Comparison of ENCODE assay signal across 20 cellular contexts in genomic region chr2:223994562-223995162, GRCh38. TPM values are rescaled to one million over a fixed set of nuclear protein-coding genes. Genes with fewer than 3 reads are reported as not detected.
DNase-seq lines count a peak whose midpoint lies in the region; ATAC-seq and TF ChIP-seq lines count a peak whose summit lies in the region.
"Had no signal": no experiment of that assay in that cellular context is flagged by ENCODE, and none has a peak within 500 bp of the region (broad histone marks: within the 10 kb centered on the region; RNA-seq: fewer than 3 reads in every experiment).

No MANE protein-coding gene starts in this region.

- intact Hi-C loops in IMR-90 (cut with micrococcal nuclease), result no loop called here

- peaks cover 35% of the 10 kb centered on the region for H3K4me1 Mint-ChIP-seq in activated T-cell treated with anti-CD3 and anti-CD28 coated beads, Interleukin-2, amount 50 U/mL, for 72 hours (ENCODE audit: low read depth)
- H3K4me1 Mint-ChIP-seq: central memory CD8-positive, alpha-beta T cell had no signal

- H3K9me3 Mint-ChIP-seq in activated T-cell treated with anti-CD3 and anti-CD28 coated beads, Interleukin-2, amount 50 U/mL, for 72 hours, result no peaks in the 10 kb centered on the region
- H3K9me3 Mint-ChIP-seq: CD4-positive, alpha-beta T cell; central memory CD8-positive, alpha-beta T cell had no signal

- H3K23ac ChIP-seq in IMR-90 (ENCODE audit: low read depth, low read length), result no peak overlapping the region

- H4K20me1 ChIP-seq in IMR-90 (ENCODE audit: insufficient read depth, low read length), result no peaks in the 10 kb centered on the region

- no peak overlapping the region for H2BK5ac ChIP-seq in IMR-90 (ENCODE audit: low read depth, low read length, poor library complexity, severe bottlenecking)

- peak overlapping the region; percentile 60 for H3K4ac ChIP-seq in IMR-90 (ENCODE audit: low read depth, low read length)

- no peaks in the 10 kb centered on the region for H3K27me3 Mint-ChIP-seq in activated T-cell treated with anti-CD3 and anti-CD28 coated beads, Interleukin-2, amount 50 U/mL, for 72 hours (ENCODE audit: low read depth)
- H3K27me3 Mint-ChIP-seq: CD4-positive, alpha-beta T cell had no signal

- peaks cover 12% of the 10 kb centered on the region for H3K36me3 ChIP-seq in IMR-90 (ENCODE audit: control insufficient read depth, insufficient read depth, low read length)
- H3K36me3 ChIP-seq: neutrophil, WERI-Rb-1 had no signal

- TF ChIP-seq RAD21 in IMR-90 (IDR thresholded peaks at IDR 0.05; ENCODE audit: low read length), result no peak

- no peak overlapping the region for H3K4me3 ChIP-seq in IMR-90 (ENCODE audit: insufficient read depth, low read depth, low read length)
- H3K4me3 ChIP-seq: esophagus muscularis mucosa, testis had no signal

- peak overlapping the region; percentile 31; the same call in 1 of the 2 replicates for H4K5ac ChIP-seq in IMR-90 (ENCODE audit: low read depth, low read length)

- H4K8ac ChIP-seq in IMR-90 (ENCODE audit: low read depth in 2 of 2, low read length in 2 of 2), result peak overlapping the region; percentile 4 to 19; a peak in 1 of 4 replicates

- no peak overlapping the region for H3K56ac ChIP-seq in IMR-90 (ENCODE audit: extremely low read depth, insufficient read depth, low read length)

- H3K27ac Mint-ChIP-seq in activated T-cell treated with anti-CD3 and anti-CD28 coated beads, Interleukin-2, amount 50 U/mL, for 72 hours, result peak overlapping the region; percentile 87
- H3K27ac Mint-ChIP-seq: CD4-positive, alpha-beta T cell had no signal

- no peak overlapping the region; the same call in 1 of the 2 replicates for H2AK5ac ChIP-seq in IMR-90 (ENCODE audit: low read depth, low read length)

- dilution Hi-C loops in IMR-90 (cut with HindIII; ENCODE audit: low sequenced_read_pairs, unreplicated experiment), result no loop called here

- peak overlapping the region; percentile 77 for H2BK120ac ChIP-seq in IMR-90 (ENCODE audit: low read depth, low read length)

- no peak overlapping the region for H3K27ac ChIP-seq in IMR-90 (ENCODE audit: insufficient read depth, low read length)
- peak overlapping the region; percentile 83 for H3K27ac ChIP-seq in epithelial cell of prostate
- H3K27ac ChIP-seq: esophagus muscularis mucosa, neutrophil, testis, WERI-Rb-1 had no signal

- H3K18ac ChIP-seq in IMR-90 (ENCODE audit: low read depth, low read length), result no peak overlapping the region

- in situ Hi-C loops in IMR-90 (cut with MboI; ENCODE audit: low sequenced_read_pairs), result loop anchor here (5.0 kb wide), 1 partner anchor 293 kb away; no protein-coding TSS in a partner anchor

- no peak overlapping the region for H2AFZ ChIP-seq in IMR-90 (replicated peaks; ENCODE audit: low read length, poor library complexity)

- H3K9ac ChIP-seq in IMR-90 (ENCODE audit: low read depth, low read length), result no peak overlapping the region

- CTCF ChIA-PET in IMR-90 (lab: Yijun Ruan, JAX), result interaction anchor here (0.6 to 4.4 kb wide), 6 partner anchors 10 to 1129 kb away, joined by 3 to 49 read pairs (median 7); no protein-coding TSS in a partner anchor

- WGBS in IMR-90 (ENCODE audit: extremely low coverage in 2 of 2, insufficient read length in 1 of 2), 2 experiments, result 100% methylated on average over 1 of the region's 4 CpGs; no CpG with 5 or more reads in 1 of the 2 experiments

- ATAC-seq in activated T-cell treated with anti-CD3 and anti-CD28 coated beads, Interleukin-2, amount 50 U/mL, for 72 hours (replicated peaks in 1 of 2), result peak; percentile 71 to 78
- ATAC-seq in IMR-90 (ENCODE audit: low read depth) (no peak), GM18870 (IDR thresholded peaks at IDR 0.05; ENCODE audit: unreplicated experiment) (no peak)

- peak overlapping the region; percentile 21 to 56 for H3K4me3 Mint-ChIP-seq in activated T-cell treated with anti-CD3 and anti-CD28 coated beads, Interleukin-2, amount 50 U/mL, for 72 hours
- H3K4me3 Mint-ChIP-seq: CD4-positive, alpha-beta T cell; central memory CD8-positive, alpha-beta T cell had no signal

- H3K4me2 ChIP-seq in IMR-90 (ENCODE audit: low read depth, low read length), result no peak overlapping the region

- peaks cover 11% of the 10 kb centered on the region; the same call in 1 of the 2 replicates for H3K9me1 ChIP-seq in IMR-90 (ENCODE audit: insufficient read depth, low read length)

- DNase-seq in activated T-cell treated with anti-CD3 and anti-CD28 coated beads, Interleukin-2, amount 50 U/mL, for 72 hours, result peak; percentile 28 to 29
- DNase-seq in activated T-cell treated with anti-CD3 and anti-CD28 coated beads for 4 hours, result no peak
- DNase-seq in IMR-90, result no peak
- DNase-seq in epithelial cell of prostate (ENCODE audit: low read depth, low spot score), result no peak
- DNase-seq in renal cortical epithelial cell (ENCODE audit: low read depth), result peak; percentile 61
- no peak for DNase-seq in NCI-H187 (lab: John Stamatoyannopoulos, UW)
- DNase-seq in HK-2 (ENCODE audit: unreplicated experiment), result no peak
- DNase-seq: aorta; CD4-positive, alpha-beta T cell; H7; NCI-H1436 treated with DMSO at 0.1 percent for 48 hours; NCI-H2171 treated with DMSO at 0.1 percent for 48 hours; stimulated activated CD4-positive, alpha-beta T cell treated with anti-CD3 and anti-CD28 coated beads, Interleukin-12 subunit alpha, Interleukin-12 subunit beta, amount 100 ng/mL, for 4 hours; testis; WERI-Rb-1 had no signal

- no peak overlapping the region for H3K14ac ChIP-seq in IMR-90 (replicated peaks; ENCODE audit: low read depth, low read length)

- BruUV-seq in IMR-90 (replicated peaks; lab: Mats Ljungman, UMichigan), result no TSS peak

- H2AK9ac ChIP-seq in IMR-90 (replicated peaks; ENCODE audit: low read depth, low read length, poor library complexity), result no peak overlapping the region

- 0 out of 4 replicates have a peak, but pooled peaks cover 0 to 4% of the 10 kb centered on the region in 2 experiments for H3K79me1 ChIP-seq in IMR-90 (ENCODE audit: low read depth in 1 of 2, low read length in 2 of 2)

- TF ChIP-seq CTCF in IMR-90 (conservative IDR thresholded peaks at IDR 0.05; ENCODE audit: low read depth, low read length), result no peak

- H4K91ac ChIP-seq in IMR-90 (ENCODE audit: insufficient read depth, low read depth, low read length), result peak overlapping the region; percentile 75

- peak overlapping the region; percentile 51 for H2BK20ac ChIP-seq in IMR-90 (ENCODE audit: low read depth, low read length)

- H3K36me3 Mint-ChIP-seq in activated T-cell treated with anti-CD3 and anti-CD28 coated beads, Interleukin-2, amount 50 U/mL, for 72 hours (ENCODE audit: insufficient read depth in 2 of 2), result peaks cover 4 to 21% of the 10 kb centered on the region in 2 donors

- H3K9me3 ChIP-seq in IMR-90 (ENCODE audit: control insufficient read depth, insufficient read depth, low read length), result no peaks in the 10 kb centered on the region
- H3K9me3 ChIP-seq: esophagus muscularis mucosa, neutrophil, testis had no signal

- H3K27me3 ChIP-seq in IMR-90 (ENCODE audit: control insufficient read depth, insufficient read depth, low read length), result no peaks in the 10 kb centered on the region
- H3K27me3 ChIP-seq: esophagus muscularis mucosa, neutrophil, testis had no signal

- POLR2A ChIA-PET in IMR-90 (lab: Charles Lee; ENCODE audit: unreplicated experiment), result no interaction called here

- TF ChIP-seq POLR2A in IMR-90 (IDR thresholded peaks at IDR 0.05; ENCODE audit: low read depth, low read length), result no peak

- H2BK15ac ChIP-seq in IMR-90 (ENCODE audit: low read depth, low read length), result no peak overlapping the region; the same call in 2 of the 3 replicates

- H3K4me1 ChIP-seq in IMR-90 (ENCODE audit: control insufficient read depth, insufficient read depth, low read length), result peaks cover 12% of the 10 kb centered on the region

TF ChIP-seq in IMR-90, 13 proteins besides CTCF, POLR2A, EP300 and RAD21:
- TF ChIP-seq ELK1 (IDR thresholded peaks at IDR 0.05; ENCODE audit: borderline replicate concordance, low read depth, low read length) (no peak), MXI1 (IDR thresholded peaks at IDR 0.05; ENCODE audit: borderline replicate concordance, low read depth, low read length) (no peak), BHLHE40 (IDR thresholded peaks at IDR 0.05; ENCODE audit: low read depth, low read length) (no peak), RFX5 (IDR thresholded peaks at IDR 0.05; ENCODE audit: low read depth, low read length) (no peak), RCOR1 (IDR thresholded peaks at IDR 0.05; ENCODE audit: insufficient replicate concordance, low read length) (no peak), MAFK (IDR thresholded peaks at IDR 0.05; ENCODE audit: low read depth, low read length) (no peak), NFE2L2 (IDR thresholded peaks at IDR 0.05; ENCODE audit: low read depth, low read length) (no peak), CEBPB (IDR thresholded peaks at IDR 0.05; ENCODE audit: low read depth, low read length) (no peak)

RNA-seq across cellular contexts. Expression of gene MRPL44, which starts 37.4 kb away (rescaled TPM):
- total RNA-seq in activated T-cell treated with anti-CD3 and anti-CD28 coated beads, Interleukin-2, amount 50 U/mL, for 72 hours, result 10 to 100 TPM; 34.0 to 36.8 TPM
- total RNA-seq in IMR-90 (2012; rRNA removed) (20.1 and 30.3 TPM in 2 replicates), renal cortical epithelial cell (48.8 and 48.9 TPM in 2 replicates)
- polyA plus RNA-seq in IMR-90 (2012; rRNA removed), result 13.9 and 18.6 TPM in 2 replicates
- 6.0 and 8.4 TPM in 2 replicates for polyA plus RNA-seq in IMR-90 (2012; cell fraction: cytosol; rRNA removed)
- 2.0 and 6.5 TPM in 2 replicates for polyA plus RNA-seq in IMR-90 (2012; cell fraction: nucleus; rRNA removed; ENCODE audit: low replicate concordance)

RNA-seq across cellular contexts. Expression of gene SERPINE2, which starts 44.4 kb away (rescaled TPM):
- total RNA-seq in activated T-cell treated with anti-CD3 and anti-CD28 coated beads, Interleukin-2, amount 50 U/mL, for 72 hours, result 10 to 100 TPM; 62.9 to 81.6 TPM
- total RNA-seq in IMR-90 (2012; rRNA removed) (21.1 and 24.0 TPM in 2 replicates), renal cortical epithelial cell (107 and 207 TPM in 2 replicates)
- 62.7 and 109 TPM in 2 replicates for polyA plus RNA-seq in IMR-90 (2012; rRNA removed)
- polyA plus RNA-seq in IMR-90 (2012; cell fraction: cytosol; rRNA removed), result 29.0 and 40.8 TPM in 2 replicates
- polyA plus RNA-seq in IMR-90 (2012; cell fraction: nucleus; rRNA removed; ENCODE audit: low replicate concordance), result 31.5 and 36.1 TPM in 2 replicates
- total RNA-seq: OCI-LY7 had no signal

RNA-seq across cellular contexts. Expression of gene WDFY1, which starts 49.5 kb away (rescaled TPM):
- 10 to 100 TPM; 57.4 to 61.7 TPM for total RNA-seq in activated T-cell treated with anti-CD3 and anti-CD28 coated beads, Interleukin-2, amount 50 U/mL, for 72 hours
- total RNA-seq in IMR-90 (2012; rRNA removed), result 93.6 and 115 TPM in 2 replicates
- polyA plus RNA-seq in IMR-90 (2012; rRNA removed), result 29.5 and 35.6 TPM in 2 replicates
- 11.5 and 21.4 TPM in 2 replicates for polyA plus RNA-seq in IMR-90 (2012; cell fraction: cytosol; rRNA removed)
- 77.1 and 110 TPM in 2 replicates for polyA plus RNA-seq in IMR-90 (2012; cell fraction: nucleus; rRNA removed; ENCODE audit: low replicate concordance)
- 69.5 and 85.4 TPM in 2 replicates for total RNA-seq in renal cortical epithelial cell

Comparison
In these comparisons a context has a peak if more than half of its experiments do, and no peak if none do; other contexts are left out.
1. DNase-seq: peak in activated T-cell treated with anti-CD3 and anti-CD28 coated beads, Interleukin-2, amount 50 U/mL, for 72 hours (2 of 2) and renal cortical epithelial cell (single experiment); none in activated T-cell treated with anti-CD3 and anti-CD28 coated beads for 4 hours (single experiment), IMR-90 (single experiment), epithelial cell of prostate (single experiment), NCI-H187 (0 of 2) and HK-2 (single experiment).
2. ATAC-seq: peak in activated T-cell treated with anti-CD3 and anti-CD28 coated beads, Interleukin-2, amount 50 U/mL, for 72 hours (2 of 2); none in IMR-90 (single experiment) and GM18870 (single experiment).